9 cellular contexts compared by ENCODE assay signal in genomic region chr6:35078226-35078850, GRCh38.
"Had no signal": no experiment of that assay in that cellular context is flagged by ENCODE, and none has a peak within 500 bp of the region (broad histone marks: within the 10 kb centered on the region; RNA-seq: fewer than 3 reads in every experiment).

No MANE protein-coding gene starts in this region.

- H3K9me3 ChIP-seq: left ventricle myocardium inferior, psoas muscle, tibial artery had no signal

- H3K4me1 Mint-ChIP-seq: memory B cell; stimulated activated memory B cell treated with anti-CD40 and anti-IgM and Interleukin-4, amounts not matched to agents 10 μg/mL and 1 μg/mL and 100 μg/mL, for 72 hours had no signal

- H3K27me3 ChIP-seq: tibial artery had no signal

- H3K27me3 Mint-ChIP-seq: activated CD4-positive, alpha-beta T cell treated with anti-CD3 and anti-CD28 coated beads, Interleukin-2, amount 10 ng/mL, durations not matched to agents 7 days and 5 days; memory B cell; stimulated activated memory B cell treated with anti-CD40 and anti-IgM and Interleukin-4, amounts not matched to agents 10 μg/mL and 1 μg/mL and 100 μg/mL, for 72 hours had no signal

- H3K4me3 Mint-ChIP-seq: activated CD4-positive, alpha-beta T cell treated with anti-CD3 and anti-CD28 coated beads, Interleukin-2, amount 10 ng/mL, durations not matched to agents 7 days and 5 days; memory B cell; nephron progenitor cell; stimulated activated memory B cell treated with anti-CD40 and anti-IgM and Interleukin-4, amounts not matched to agents 10 μg/mL and 1 μg/mL and 100 μg/mL, for 72 hours had no signal

- ATAC-seq: psoas muscle; stimulated activated memory B cell treated with anti-CD40 and anti-IgM and Interleukin-4, amounts not matched to agents 10 μg/mL and 1 μg/mL and 100 μg/mL, for 72 hours had no signal

- H3K4me1 ChIP-seq: psoas muscle, tibial artery had no signal

- DNase-seq: activated CD4-positive, alpha-beta T cell treated with anti-CD3 and anti-CD28 coated beads, Interleukin-2, amount 10 ng/mL, durations not matched to agents 7 days and 5 days; activated CD8-positive, alpha-beta memory T cell treated with anti-CD3 and anti-CD28 coated beads for 24 hours; activated naive CD4-positive, alpha-beta T cell; left ventricle myocardium inferior; nephron progenitor cell; psoas muscle had no signal

- H3K27ac ChIP-seq: left ventricle myocardium inferior, psoas muscle, tibial artery had no signal

- H3K27ac Mint-ChIP-seq: activated CD4-positive, alpha-beta T cell treated with anti-CD3 and anti-CD28 coated beads, Interleukin-2, amount 10 ng/mL, durations not matched to agents 7 days and 5 days; memory B cell; nephron progenitor cell; stimulated activated memory B cell treated with anti-CD40 and anti-IgM and Interleukin-4, amounts not matched to agents 10 μg/mL and 1 μg/mL and 100 μg/mL, for 72 hours had no signal

- H3K9me3 Mint-ChIP-seq: activated CD4-positive, alpha-beta T cell treated with anti-CD3 and anti-CD28 coated beads, Interleukin-2, amount 10 ng/mL, durations not matched to agents 7 days and 5 days; memory B cell; nephron progenitor cell; stimulated activated memory B cell treated with anti-CD40 and anti-IgM and Interleukin-4, amounts not matched to agents 10 μg/mL and 1 μg/mL and 100 μg/mL, for 72 hours had no signal

- H3K4me3 ChIP-seq: left ventricle myocardium inferior, psoas muscle, tibial artery had no signal
